ENCODE assay signal across 25 cellular contexts in genomic region chrX:41716217-41716616, GRCh38. TPM values are rescaled to one million over a fixed set of nuclear protein-coding genes. Genes with fewer than 3 reads are reported as not detected.
A peak's percentile ranks its signal among the peaks of the same experiment; 100 is the strongest.
DNase-seq lines count a peak whose midpoint lies in the region; ATAC-seq lines count a peak whose summit lies in the region.
"Had no signal": no experiment of that assay in that cellular context is flagged by ENCODE, and none has a peak within 500 bp of the region (broad histone marks: within the 10 kb centered on the region; RNA-seq: fewer than 3 reads in every experiment).

No MANE protein-coding gene starts in this region.

- no peaks in the 10 kb centered on the region for H3K27me3 Mint-ChIP-seq in activated CD4-positive, alpha-beta T cell treated with anti-CD3 and anti-CD28 coated beads for 36 hours
- no peaks in the 10 kb centered on the region for H3K27me3 Mint-ChIP-seq in activated naive CD4-positive, alpha-beta T cell treated with anti-CD3 and anti-CD28 coated beads, Interleukin-2, amount 10 ng/mL, durations not matched to agents 7 days and 5 days
- H3K27me3 Mint-ChIP-seq in activated T-helper 17 cell treated with anti-CD3 and anti-CD28 coated beads, Interleukin-2, amount 50 U/mL, for 72 hours = no peaks in the 10 kb centered on the region
- H3K27me3 Mint-ChIP-seq: CD4-positive, alpha-beta memory T cell had no signal

- no peak overlapping the region for H3K4me3 Mint-ChIP-seq in activated CD4-positive, alpha-beta T cell treated with anti-CD3 and anti-CD28 coated beads for 36 hours
- H3K4me3 Mint-ChIP-seq in activated naive CD4-positive, alpha-beta T cell treated with anti-CD3 and anti-CD28 coated beads, Interleukin-2, amount 10 ng/mL, durations not matched to agents 7 days and 5 days = no peak overlapping the region
- no peak overlapping the region for H3K4me3 Mint-ChIP-seq in activated T-helper 17 cell treated with anti-CD3 and anti-CD28 coated beads, Interleukin-2, amount 50 U/mL, for 72 hours
- H3K4me3 Mint-ChIP-seq: GM23338 had no signal

- no peak overlapping the region for H3K27ac Mint-ChIP-seq in activated CD4-positive, alpha-beta T cell treated with anti-CD3 and anti-CD28 coated beads for 36 hours
- H3K27ac Mint-ChIP-seq in activated naive CD4-positive, alpha-beta T cell treated with anti-CD3 and anti-CD28 coated beads, Interleukin-2, amount 10 ng/mL, durations not matched to agents 7 days and 5 days = peak overlapping the region; percentile 37
- H3K27ac Mint-ChIP-seq in activated T-helper 17 cell treated with anti-CD3 and anti-CD28 coated beads, Interleukin-2, amount 50 U/mL, for 72 hours = no peak overlapping the region

- peaks cover 25% of the 10 kb centered on the region for H3K36me3 Mint-ChIP-seq in activated CD4-positive, alpha-beta T cell treated with anti-CD3 and anti-CD28 coated beads for 36 hours (ENCODE audit: low read depth)
- peaks cover 28% of the 10 kb centered on the region for H3K36me3 Mint-ChIP-seq in activated naive CD4-positive, alpha-beta T cell treated with anti-CD3 and anti-CD28 coated beads, Interleukin-2, amount 10 ng/mL, durations not matched to agents 7 days and 5 days
- H3K36me3 Mint-ChIP-seq in activated T-helper 17 cell treated with anti-CD3 and anti-CD28 coated beads, Interleukin-2, amount 50 U/mL, for 72 hours (ENCODE audit: low read depth) = peaks cover 30% of the 10 kb centered on the region

- H3K4me1 Mint-ChIP-seq in activated CD4-positive, alpha-beta T cell treated with anti-CD3 and anti-CD28 coated beads for 36 hours = peaks cover 21% of the 10 kb centered on the region
- H3K4me1 Mint-ChIP-seq in activated naive CD4-positive, alpha-beta T cell treated with anti-CD3 and anti-CD28 coated beads, Interleukin-2, amount 10 ng/mL, durations not matched to agents 7 days and 5 days = peaks cover 25% of the 10 kb centered on the region
- H3K4me1 Mint-ChIP-seq in activated T-helper 17 cell treated with anti-CD3 and anti-CD28 coated beads, Interleukin-2, amount 50 U/mL, for 72 hours = peaks cover 22% of the 10 kb centered on the region

- intact Hi-C loops in activated CD4-positive, alpha-beta T cell treated with anti-CD3 and anti-CD28 coated beads for 36 hours (cut with DNase I, micrococcal nuclease) = no loop called here

- peaks cover 9% of the 10 kb centered on the region for H3K9me3 Mint-ChIP-seq in activated CD4-positive, alpha-beta T cell treated with anti-CD3 and anti-CD28 coated beads for 36 hours (ENCODE audit: low read depth)
- peaks cover 21% of the 10 kb centered on the region for H3K9me3 Mint-ChIP-seq in activated naive CD4-positive, alpha-beta T cell treated with anti-CD3 and anti-CD28 coated beads, Interleukin-2, amount 10 ng/mL, durations not matched to agents 7 days and 5 days
- peaks cover 3% of the 10 kb centered on the region for H3K9me3 Mint-ChIP-seq in activated T-helper 17 cell treated with anti-CD3 and anti-CD28 coated beads, Interleukin-2, amount 50 U/mL, for 72 hours

- CTCF ChIA-PET in activated CD4-positive, alpha-beta T cell treated with anti-CD3 and anti-CD28 coated beads for 36 hours (lab: Charles Lee) = no interaction called here
- CTCF ChIA-PET in activated naive CD4-positive, alpha-beta T cell treated with anti-CD3 and anti-CD28 coated beads, Interleukin-2, amount 10 ng/mL, durations not matched to agents 7 days and 5 days (lab: Charles Lee) = no interaction called here

- DNase-seq in activated CD4-positive, alpha-beta T cell treated with anti-CD3 and anti-CD28 coated beads for 36 hours = peak; percentile 6
- no peak for DNase-seq in activated CD4-positive, alpha-beta T cell treated with anti-CD3 and anti-CD28 coated beads for 4 hours
- no peak for DNase-seq in activated naive CD4-positive, alpha-beta T cell treated with anti-CD3 and anti-CD28 coated beads, Interleukin-2, amount 10 ng/mL, durations not matched to agents 7 days and 5 days
- DNase-seq in activated naive CD4-positive, alpha-beta T cell treated with Interleukin-2 at 50 U/mL for 16 hours = no peak
- DNase-seq in SHP77 (lab: John Stamatoyannopoulos, UW) (no peak), SKM-1 (lab: John Stamatoyannopoulos, UW; ENCODE audit: unreplicated experiment) (no peak)
- DNase-seq: ACHN; CD4-positive, alpha-beta memory T cell; DND-41; HCEC 1CT; KG1; NCI-H1092; NCI-H1436; NCI-H187 treated with DMSO at 0.1 percent for 48 hours; NCI-H2107; NCI-H446 treated with DMSO at 0.1 percent for 48 hours; NCI-H526 treated with DMSO at 0.1 percent for 48 hours; PC-3; Right ventricle myocardium superior had no signal

- ATAC-seq in activated CD4-positive, alpha-beta T cell treated with anti-CD3 and anti-CD28 coated beads for 36 hours = peak; percentile 55
- peak; percentile 66 for ATAC-seq in activated T-helper 17 cell treated with anti-CD3 and anti-CD28 coated beads, Interleukin-2, amount 50 U/mL, for 72 hours (replicated peaks)
- no peak for ATAC-seq in HG02852 (IDR thresholded peaks at IDR 0.05; ENCODE audit: unreplicated experiment)
- ATAC-seq: GM12878, GM23338, PC-3 had no signal

- POLR2A ChIA-PET in activated CD4-positive, alpha-beta T cell treated with anti-CD3 and anti-CD28 coated beads for 36 hours (lab: Charles Lee) = interaction anchor here (0.6 kb wide), 2 partner anchors 8 to 40 kb away, joined by 3 read pairs; no protein-coding TSS in a partner anchor

RNA-seq across cellular contexts. Expression of gene GPR82, which starts 7.8 kb away (rescaled TPM):
- total RNA-seq in activated CD4-positive, alpha-beta T cell treated with anti-CD3 and anti-CD28 coated beads for 36 hours = under 1 TPM; 0.05 TPM
- not detected for total RNA-seq in activated T-helper 17 cell treated with anti-CD3 and anti-CD28 coated beads, Interleukin-2, amount 50 U/mL, for 72 hours
- total RNA-seq: CD4-positive, alpha-beta memory T cell; GM23338; HT1080; PC-3; RPMI7951 had no signal

RNA-seq across cellular contexts. Expression of gene GPR34, which starts 27.4 kb away (rescaled TPM):
- under 1 TPM in 1 of 2 experiments, not detected in 1; 0.12 TPM for total RNA-seq in activated CD4-positive, alpha-beta T cell treated with anti-CD3 and anti-CD28 coated beads for 36 hours
- total RNA-seq in activated T-helper 17 cell treated with anti-CD3 and anti-CD28 coated beads, Interleukin-2, amount 50 U/mL, for 72 hours = under 1 TPM; 0.15 to 0.26 TPM
- total RNA-seq: GM23338, HT1080, PC-3, RPMI7951 had no signal
